26 cellular contexts compared by ENCODE assay signal in the genomic region with DNA sequence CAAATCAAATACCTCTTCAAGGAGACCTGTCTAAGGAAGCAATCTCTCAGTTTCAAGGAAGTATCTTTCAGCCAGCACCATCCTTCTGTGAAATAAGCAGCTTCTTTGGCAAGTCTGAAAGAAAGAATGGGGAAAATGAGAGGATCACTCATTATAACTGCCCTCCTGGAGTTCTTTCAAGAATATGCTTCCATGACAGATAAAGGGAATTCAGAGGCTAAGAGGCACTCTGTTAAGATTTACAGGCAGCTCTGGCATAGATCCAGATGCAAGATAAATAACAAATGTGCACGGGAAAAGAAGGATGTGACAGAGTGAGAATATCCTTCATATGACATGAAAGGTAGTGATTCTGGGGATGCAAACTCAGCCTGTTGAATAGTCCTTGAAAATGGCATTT.
"Had no signal": no experiment of that assay in that cellular context is flagged by ENCODE, and none has a peak within 500 bp of the region (broad histone marks: within the 10 kb centered on the region; RNA-seq: fewer than 3 reads in every experiment).

No MANE protein-coding gene starts in this region.

- H3K36me3 Mint-ChIP-seq: activated CD4-positive, alpha-beta memory T cell treated with anti-CD3 and anti-CD28 coated beads for 36 hours; activated naive CD8-positive, alpha-beta T cell treated with anti-CD3 and anti-CD28 coated beads for 36 hours; stimulated activated naive B cell treated with anti-CD40 and anti-IgM and Interleukin-4, amounts not matched to agents 10 μg/mL and 1 μg/mL and 100 μg/mL, for 72 hours had no signal

- H3K27ac ChIP-seq: breast epithelium, coronary artery, esophagus squamous epithelium, gastroesophageal sphincter, heart left ventricle, sigmoid colon, testis, uterus had no signal

- H3K27me3 ChIP-seq: breast epithelium, esophagus squamous epithelium, gastroesophageal sphincter, heart left ventricle, sigmoid colon, testis, uterus had no signal

- DNase-seq: activated CD4-positive, alpha-beta memory T cell treated with anti-CD3 and anti-CD28 coated beads for 36 hours; activated CD4-positive, alpha-beta T cell treated with anti-CD3 and anti-CD28 coated beads for 48 hours; activated naive CD4-positive, alpha-beta T cell treated with Interleukin-2 at 50 U/mL for 16 hours; activated naive CD8-positive, alpha-beta T cell treated with anti-CD3 and anti-CD28 coated beads for 36 hours; activated T-cell treated with anti-CD3 and anti-CD28 coated beads, Interleukin-2, amount 50 U/mL, for 48 hours; esophagus squamous epithelium; heart left ventricle; left colon; mesenchymal stem cell; mucosa of descending colon; retina; sigmoid colon; stimulated activated CD4-positive, alpha-beta T cell treated with anti-CD3 and anti-CD28 coated beads, Interleukin-2, amount 100 ng/mL, for 48 hours; stimulated activated CD8-positive, alpha-beta memory T cell treated with anti-CD3 and anti-CD28 coated beads, Interleukin-4, amount 100 ng/mL, for 48 hours; stimulated activated naive B cell treated with anti-CD40 and anti-IgM and Interleukin-4, amounts not matched to agents 10 μg/mL and 1 μg/mL and 100 μg/mL, for 72 hours; testis; trophoblast cell; uterus had no signal

- H3K4me1 Mint-ChIP-seq: activated naive CD8-positive, alpha-beta T cell treated with anti-CD3 and anti-CD28 coated beads for 36 hours; central memory CD8-positive, alpha-beta T cell; neural crest cell; stimulated activated naive B cell treated with anti-CD40 and anti-IgM and Interleukin-4, amounts not matched to agents 10 μg/mL and 1 μg/mL and 100 μg/mL, for 72 hours had no signal

- FAIRE-seq: astrocyte, keratinocyte had no signal

- H3K9me3 Mint-ChIP-seq: neural crest cell; stimulated activated naive B cell treated with anti-CD40 and anti-IgM and Interleukin-4, amounts not matched to agents 10 μg/mL and 1 μg/mL and 100 μg/mL, for 72 hours had no signal

- H3K9me3 ChIP-seq: esophagus squamous epithelium, sigmoid colon, testis, uterus had no signal

- H3K4me1 ChIP-seq: breast epithelium, esophagus squamous epithelium, gastroesophageal sphincter, heart left ventricle, sigmoid colon, testis, uterus had no signal

- H3K4me3 ChIP-seq: breast epithelium, coronary artery, esophagus squamous epithelium, gastroesophageal sphincter, heart left ventricle, mucosa of descending colon, sigmoid colon, testis, uterus had no signal

- H3K27ac Mint-ChIP-seq: activated CD4-positive, alpha-beta memory T cell treated with anti-CD3 and anti-CD28 coated beads for 36 hours; activated naive CD8-positive, alpha-beta T cell treated with anti-CD3 and anti-CD28 coated beads for 36 hours; progenitor cell of endocrine pancreas; stimulated activated naive B cell treated with anti-CD40 and anti-IgM and Interleukin-4, amounts not matched to agents 10 μg/mL and 1 μg/mL and 100 μg/mL, for 72 hours had no signal

- H3K36me3 ChIP-seq: breast epithelium, esophagus squamous epithelium, gastroesophageal sphincter, heart left ventricle, sigmoid colon, uterus had no signal

- H3K27me3 Mint-ChIP-seq: activated CD4-positive, alpha-beta memory T cell treated with anti-CD3 and anti-CD28 coated beads for 36 hours; activated naive CD8-positive, alpha-beta T cell treated with anti-CD3 and anti-CD28 coated beads for 36 hours; central memory CD8-positive, alpha-beta T cell; progenitor cell of endocrine pancreas; stimulated activated naive B cell treated with anti-CD40 and anti-IgM and Interleukin-4, amounts not matched to agents 10 μg/mL and 1 μg/mL and 100 μg/mL, for 72 hours had no signal

- H3K4me3 Mint-ChIP-seq: activated CD4-positive, alpha-beta memory T cell treated with anti-CD3 and anti-CD28 coated beads for 36 hours; activated naive CD8-positive, alpha-beta T cell treated with anti-CD3 and anti-CD28 coated beads for 36 hours; central memory CD8-positive, alpha-beta T cell; neural crest cell; stimulated activated naive B cell treated with anti-CD40 and anti-IgM and Interleukin-4, amounts not matched to agents 10 μg/mL and 1 μg/mL and 100 μg/mL, for 72 hours had no signal
